ENCODE assay signal across 19 cellular contexts in genomic region chr3:152499796-152500385, GRCh38.
DNase-seq lines count a peak whose midpoint lies in the region; TF ChIP-seq lines count a peak whose summit lies in the region.
"Had no signal": no experiment of that assay in that cellular context is flagged by ENCODE, and none has a peak within 500 bp of the region (broad histone marks: within the 10 kb centered on the region; RNA-seq: fewer than 3 reads in every experiment).

No MANE protein-coding gene starts in this region.

- H3K27ac Mint-ChIP-seq in endothelial cell (ENCODE audit: unreplicated experiment) (peak overlapping the region; percentile 95), nephron progenitor cell (peak overlapping the region; percentile 22)
- H3K27ac Mint-ChIP-seq: CD8-positive, alpha-beta memory T cell had no signal

- H3K4me1 ChIP-seq in adrenal gland (replicated peaks in 1 of 2), result peaks cover 6 to 7% of the 10 kb centered on the region in 2 donors

- no peaks in the 10 kb centered on the region for H3K9me3 ChIP-seq in adrenal gland (replicated peaks in 1 of 3)
- H3K9me3 ChIP-seq: SJSA1 had no signal

- no peak for TF ChIP-seq POLR2A in adrenal gland (IDR thresholded peaks at IDR 0.05)

- no peak overlapping the region for H3K4me3 ChIP-seq in adrenal gland
- H3K4me3 ChIP-seq: BLaER1 treated with 17β-estradiol and CSF1 and Interleukin-3, amounts not matched to agents 10 nM and 100 nM; GM12878; SJSA1 had no signal

- TF ChIP-seq CTCF in endothelial cell (IDR thresholded peaks at IDR 0.05; ENCODE audit: unreplicated experiment), result no peak
- TF ChIP-seq CTCF in nephron progenitor cell (IDR thresholded peaks at IDR 0.05), result no peak
- no peak for TF ChIP-seq CTCF in adrenal gland (IDR thresholded peaks at IDR 0.05)

- intact Hi-C loops in adrenal gland (cut with DNase I), result no loop called here

- WGBS in adrenal gland, 4 donors, result 43 to 65% (median 49%) methylated on average over 4 of the region's 4 CpGs

- no peak overlapping the region for H3K27ac ChIP-seq in adrenal gland
- H3K27ac ChIP-seq: 22Rv1, KMS-11, SJSA1 had no signal

- no peaks in the 10 kb centered on the region for H3K27me3 ChIP-seq in adrenal gland
- H3K27me3 ChIP-seq: BLaER1 treated with 17β-estradiol and CSF1 and Interleukin-3, amounts not matched to agents 10 nM and 100 nM; SJSA1 had no signal

- H3K4me3 Mint-ChIP-seq in endothelial cell (ENCODE audit: unreplicated experiment), result no peak overlapping the region
- no peak overlapping the region for H3K4me3 Mint-ChIP-seq in nephron progenitor cell
- H3K4me3 Mint-ChIP-seq: CD8-positive, alpha-beta memory T cell had no signal

- H3K36me3 Mint-ChIP-seq in endothelial cell (ENCODE audit: low read depth, unreplicated experiment) (peaks cover 4% of the 10 kb centered on the region), nephron progenitor cell (ENCODE audit: low read depth) (no peaks in the 10 kb centered on the region)

- peak; percentile 6 for DNase-seq in NCI-H146 (lab: John Stamatoyannopoulos, UW)
- no peak for DNase-seq in NCI-H146 treated with DMSO at 0.1 percent for 48 hours (lab: John Stamatoyannopoulos, UW; ENCODE audit: unreplicated experiment)
- peak; percentile 21 for DNase-seq in NCI-H2081 treated with DMSO at 0.1 percent for 48 hours (lab: John Stamatoyannopoulos, UW)
- DNase-seq in endothelial cell (ENCODE audit: low spot score), result no peak
- DNase-seq in nephron progenitor cell, result no peak
- no peak for DNase-seq in amygdala (lab: John Stamatoyannopoulos, UW)
- no peak for DNase-seq in adrenal gland
- DNase-seq in NCI-H226, result no peak
- DNase-seq: CD8-positive, alpha-beta memory T cell; DND-41; GDM1; GOT3; NCI-H1436; NCI-H774 had no signal

- no peaks in the 10 kb centered on the region for H3K36me3 ChIP-seq in adrenal gland (replicated peaks in 1 of 2)
- H3K36me3 ChIP-seq: BLaER1 treated with 17β-estradiol and CSF1 and Interleukin-3, amounts not matched to agents 10 nM and 100 nM; SJSA1 had no signal

- H3K4me1 Mint-ChIP-seq in endothelial cell (ENCODE audit: unreplicated experiment) (peaks cover 46% of the 10 kb centered on the region), nephron progenitor cell (peaks cover 16% of the 10 kb centered on the region)

- H3K27me3 Mint-ChIP-seq in endothelial cell (ENCODE audit: unreplicated experiment) (no peaks in the 10 kb centered on the region), nephron progenitor cell (ENCODE audit: low read depth, poor library complexity) (no peaks in the 10 kb centered on the region)

- H3K9me3 Mint-ChIP-seq in endothelial cell (ENCODE audit: unreplicated experiment) (no peaks in the 10 kb centered on the region), nephron progenitor cell (peaks cover 4% of the 10 kb centered on the region)

Comparison
In these comparisons a context has a peak if more than half of its experiments do, and no peak if none do; other contexts are left out.
1. DNase-seq: peak in NCI-H146 (single experiment) and NCI-H2081 treated with DMSO at 0.1 percent for 48 hours (single experiment); none in NCI-H146 treated with DMSO at 0.1 percent for 48 hours (single experiment), endothelial cell (single experiment), nephron progenitor cell (single experiment), amygdala (0 of 56), adrenal gland (0 of 7) and NCI-H226 (single experiment).